Comparison of ENCODE assay signal across 18 cellular contexts in genomic region chr19:34179066-34179465, GRCh38. TPM values are rescaled to one million over a fixed set of nuclear protein-coding genes. Genes with fewer than 3 reads are reported as not detected.
DNase-seq lines count a peak whose midpoint lies in the region; ATAC-seq, FAIRE-seq and TF ChIP-seq lines count a peak whose summit lies in the region.
"Had no signal": no experiment of that assay in that cellular context is flagged by ENCODE, and none has a peak within 500 bp of the region (broad histone marks: within the 10 kb centered on the region; RNA-seq: fewer than 3 reads in every experiment).

No MANE protein-coding gene starts in this region.

- H3K36me3 Mint-ChIP-seq in activated naive CD4-positive, alpha-beta T cell treated with anti-CD3 and anti-CD28 coated beads for 36 hours (ENCODE audit: low read depth) = peaks cover 26% of the 10 kb centered on the region
- peaks cover 50% of the 10 kb centered on the region for H3K36me3 Mint-ChIP-seq in activated naive CD4-positive, alpha-beta T cell treated with anti-CD3 and anti-CD28 coated beads, Interleukin-2, amount 10 ng/mL, durations not matched to agents 7 days and 5 days

- no peak for TF ChIP-seq EP300 in GM12878 (IDR thresholded peaks at IDR 0.05; ENCODE audit: borderline replicate concordance in 1 of 2, control insufficient read depth in 1 of 2, low read depth in 2 of 2, low read length in 2 of 2)

- FAIRE-seq in GM12878 (lab: Jason Lieb, UNC) (no peak), GM12892 (lab: Jason Lieb, UNC) (no peak)

- BruUV-seq in GM12878 (replicated peaks; lab: Mats Ljungman, UMichigan) = no TSS peak

- H2BK5ac ChIP-seq in mesenchymal stem cell (ENCODE audit: low read depth, low read length, poor library complexity, severe bottlenecking) = no peak overlapping the region

- SMC1A ChIA-PET in GM12878 (lab: Charles Lee; ENCODE audit: uncharacterized antibody, unreplicated experiment) = interaction anchor here (2.4 to 2.8 kb wide), 3 partner anchors 10 to 22 kb away, joined by 6 to 21 read pairs (median 10); no protein-coding TSS in a partner anchor

- H2BK120ac ChIP-seq in mesenchymal stem cell (ENCODE audit: low read depth, low read length) = no peak overlapping the region

- DNase-seq in activated naive CD4-positive, alpha-beta T cell treated with anti-CD3 and anti-CD28 coated beads for 36 hours = no peak
- no peak for DNase-seq in activated naive CD4-positive, alpha-beta T cell treated with anti-CD3 and anti-CD28 coated beads, Interleukin-2, amount 10 ng/mL, durations not matched to agents 7 days and 5 days
- DNase-seq in GM12878 (ENCODE audit: low read depth, low spot score) = no peak
- DNase-seq in mesenchymal stem cell = no peak
- no peak for DNase-seq in tibial artery
- DNase-seq in stimulated activated CD4-positive, alpha-beta T cell treated with anti-CD3 and anti-CD28 coated beads, Interleukin-2, amount 100 ng/mL, for 24 hours = no peak
- no peak for DNase-seq in GM12892 (ENCODE audit: insufficient read length)
- no peak for DNase-seq in SIG-M5 (lab: John Stamatoyannopoulos, UW)
- DNase-seq: activated CD8-positive, alpha-beta memory T cell treated with anti-CD3 and anti-CD28 coated beads for 24 hours; activated effector memory CD4-positive, alpha-beta T cell treated with Interleukin-2 at 50 U/mL for 16 hours; colonic mucosa; lower lobe of right lung; NCI-H345; nephron progenitor cell; stimulated activated CD4-positive, alpha-beta T cell treated with anti-CD3 and anti-CD28 coated beads, Interleukin-12 subunit alpha, Interleukin-12 subunit beta, amount 100 ng/mL, for 4 hours; stimulated activated naive CD4-positive, alpha-beta T cell had no signal

- H4K8ac ChIP-seq in mesenchymal stem cell (ENCODE audit: low read length) = no peak overlapping the region

- ATAC-seq in GM12878 = no peak
- ATAC-seq: lower lobe of right lung had no signal

- no peak overlapping the region for H3K27ac ChIP-seq in GM12878 (ENCODE audit: control insufficient read depth, insufficient read depth)
- no peak overlapping the region for H3K27ac ChIP-seq in mesenchymal stem cell (ENCODE audit: low read length, poor library complexity, severe bottlenecking)
- peak overlapping the region; percentile 25 to 50 for H3K27ac ChIP-seq in tibial artery
- H3K27ac ChIP-seq: colonic mucosa, lower lobe of right lung, VCaP had no signal

- no peak overlapping the region for H2BK15ac ChIP-seq in mesenchymal stem cell (ENCODE audit: low read depth, poor library complexity, severe bottlenecking)

- CTCF ChIA-PET in activated naive CD4-positive, alpha-beta T cell treated with anti-CD3 and anti-CD28 coated beads for 36 hours (lab: Charles Lee) = interaction anchor here (1.2 to 1.6 kb wide), 4 partner anchors 11 to 168 kb away, joined by 3 to 4 read pairs (median 4); no protein-coding TSS in a partner anchor
- CTCF ChIA-PET in activated naive CD4-positive, alpha-beta T cell treated with anti-CD3 and anti-CD28 coated beads, Interleukin-2, amount 10 ng/mL, durations not matched to agents 7 days and 5 days (lab: Charles Lee) = no interaction called here
- CTCF ChIA-PET in GM12878 (lab: Yijun Ruan, JAX) = interaction anchor here (0.7 to 3.9 kb wide), 4 partner anchors 8 to 1203 kb away, joined by 3 to 20 read pairs (median 6); no protein-coding TSS in a partner anchor

- H3K27me3 Mint-ChIP-seq in activated naive CD4-positive, alpha-beta T cell treated with anti-CD3 and anti-CD28 coated beads for 36 hours (ENCODE audit: low read depth) = no peaks in the 10 kb centered on the region
- H3K27me3 Mint-ChIP-seq in activated naive CD4-positive, alpha-beta T cell treated with anti-CD3 and anti-CD28 coated beads, Interleukin-2, amount 10 ng/mL, durations not matched to agents 7 days and 5 days = no peaks in the 10 kb centered on the region

- H4K91ac ChIP-seq in mesenchymal stem cell (ENCODE audit: low read length) = no peak overlapping the region

- no peak overlapping the region for H3K14ac ChIP-seq in mesenchymal stem cell (ENCODE audit: low read length in 2 of 2)

- no peak overlapping the region for H2BK12ac ChIP-seq in mesenchymal stem cell (ENCODE audit: low read length in 2 of 2)

- no peaks in the 10 kb centered on the region for H3K9me3 Mint-ChIP-seq in activated naive CD4-positive, alpha-beta T cell treated with anti-CD3 and anti-CD28 coated beads for 36 hours
- no peaks in the 10 kb centered on the region for H3K9me3 Mint-ChIP-seq in activated naive CD4-positive, alpha-beta T cell treated with anti-CD3 and anti-CD28 coated beads, Interleukin-2, amount 10 ng/mL, durations not matched to agents 7 days and 5 days
- H3K9me3 Mint-ChIP-seq: nephron progenitor cell had no signal

- H3K4me1 ChIP-seq in GM12878 (ENCODE audit: control insufficient read depth, insufficient read depth, low read length) (peaks cover 3% of the 10 kb centered on the region), mesenchymal stem cell (ENCODE audit: control insufficient read depth, insufficient read depth, low read depth, low read length) (peaks cover 13% of the 10 kb centered on the region), tibial artery (peaks cover 0 to 99% (median 66%) of the 10 kb centered on the region in 4 donors)

- POLR2A ChIA-PET in GM12878 (lab: Charles Lee) = interaction anchor here (1.3 to 1.6 kb wide), 2 partner anchors 9 to 10 kb away, joined by 4 to 7 read pairs; no protein-coding TSS in a partner anchor

- peak overlapping the region; percentile 28 for H3K27ac Mint-ChIP-seq in activated naive CD4-positive, alpha-beta T cell treated with anti-CD3 and anti-CD28 coated beads for 36 hours
- no peak overlapping the region for H3K27ac Mint-ChIP-seq in activated naive CD4-positive, alpha-beta T cell treated with anti-CD3 and anti-CD28 coated beads, Interleukin-2, amount 10 ng/mL, durations not matched to agents 7 days and 5 days

- TF ChIP-seq POLR2A in GM12878 (IDR thresholded peaks at IDR 0.05; ENCODE audit: low read depth, low read length) (no peak), GM12892 (IDR thresholded peaks at IDR 0.05; ENCODE audit: low read depth, low read length) (no peak)

- H3K4me2 ChIP-seq in GM12878 (ENCODE audit: control insufficient read depth, insufficient read depth) (peak overlapping the region; percentile 11; the same call in 1 of the 2 replicates), mesenchymal stem cell (ENCODE audit: low read length, poor library complexity, severe bottlenecking) (no peak overlapping the region)

- H3K9me3 ChIP-seq in GM12878 (replicated peaks; ENCODE audit: control insufficient read depth, insufficient read depth, low read length) (no peaks in the 10 kb centered on the region), mesenchymal stem cell (ENCODE audit: control insufficient read depth, low read length) (no peaks in the 10 kb centered on the region), tibial artery (no peaks in the 10 kb centered on the region)
- H3K9me3 ChIP-seq: ascending aorta, colonic mucosa, lower lobe of right lung had no signal

- intact Hi-C loops in activated naive CD4-positive, alpha-beta T cell treated with anti-CD3 and anti-CD28 coated beads for 36 hours (cut with micrococcal nuclease) = no loop called here
- intact Hi-C loops in GM12878 (cut with micrococcal nuclease; ENCODE audit: unreplicated experiment) (no loop called here), tibial artery (cut with DNase I; ENCODE audit: low total_unique reads) (no loop called here)

- RAD21 ChIA-PET in GM12878 (lab: Charles Lee; ENCODE audit: unreplicated experiment) = interaction anchor here (1.5 to 3.1 kb wide), 3 partner anchors 10 to 38 kb away, joined by 4 to 11 read pairs (median 6); no protein-coding TSS in a partner anchor

- no peaks in the 10 kb centered on the region for H4K20me1 ChIP-seq in GM12878 (ENCODE audit: control insufficient read depth, insufficient read depth)

- H2AFZ ChIP-seq in GM12878 (ENCODE audit: control insufficient read depth, low read depth, low read length) (no peak overlapping the region), mesenchymal stem cell (ENCODE audit: low read depth, low read length) (no peak overlapping the region)

- no peak overlapping the region for H3K4ac ChIP-seq in mesenchymal stem cell (ENCODE audit: low read depth in 1 of 2, low read length in 2 of 2)

- H3K27me3 ChIP-seq in GM12878 (replicated peaks in 1 of 2; ENCODE audit: control insufficient read depth in 2 of 2, insufficient read depth in 2 of 2, low read length in 1 of 2) = no peaks in the 10 kb centered on the region
- H3K27me3 ChIP-seq in mesenchymal stem cell (ENCODE audit: control insufficient read depth in 1 of 2, insufficient read depth in 1 of 2, low read length in 2 of 2) = no peaks in the 10 kb centered on the region
- H3K27me3 ChIP-seq in tibial artery = no peaks in the 10 kb centered on the region
- H3K27me3 ChIP-seq: ascending aorta, colonic mucosa had no signal

- H2AK5ac ChIP-seq in mesenchymal stem cell (ENCODE audit: low read length, severe bottlenecking) = no peak overlapping the region

- TF ChIP-seq CTCF in GM12878 (IDR thresholded peaks at IDR 0.05 in 2 of 3, conservative IDR thresholded peaks at IDR 0.05 in 1 of 3; ENCODE audit: control insufficient read depth in 2 of 3, extremely low read depth in 1 of 3, insufficient read depth in 1 of 3, low read depth in 3 of 3, low read length in 3 of 3) (no peak), tibial artery (IDR thresholded peaks at IDR 0.05) (no peak)

- H3K79me1 ChIP-seq in mesenchymal stem cell (replicated peaks; ENCODE audit: low read length, poor library complexity, severe bottlenecking) = no peaks in the 10 kb centered on the region

- no peak overlapping the region for H3K23ac ChIP-seq in mesenchymal stem cell (ENCODE audit: low read length in 2 of 2)

- H3K4me1 Mint-ChIP-seq in activated naive CD4-positive, alpha-beta T cell treated with anti-CD3 and anti-CD28 coated beads for 36 hours (ENCODE audit: low read depth) = peaks cover 79% of the 10 kb centered on the region
- H3K4me1 Mint-ChIP-seq in activated naive CD4-positive, alpha-beta T cell treated with anti-CD3 and anti-CD28 coated beads, Interleukin-2, amount 10 ng/mL, durations not matched to agents 7 days and 5 days = peaks cover 76% of the 10 kb centered on the region

- H3K4me3 Mint-ChIP-seq in activated naive CD4-positive, alpha-beta T cell treated with anti-CD3 and anti-CD28 coated beads for 36 hours = peak overlapping the region; percentile 2
- no peak overlapping the region for H3K4me3 Mint-ChIP-seq in activated naive CD4-positive, alpha-beta T cell treated with anti-CD3 and anti-CD28 coated beads, Interleukin-2, amount 10 ng/mL, durations not matched to agents 7 days and 5 days

- no peak overlapping the region for H3K18ac ChIP-seq in mesenchymal stem cell (ENCODE audit: low read depth in 1 of 2, low read length in 2 of 2)

- in situ Hi-C loops in GM12878 (cut with MboI) = no loop called here

- H3K4me3 ChIP-seq in GM12878 = no peak overlapping the region
- no peak overlapping the region for H3K4me3 ChIP-seq in mesenchymal stem cell (ENCODE audit: insufficient read depth in 1 of 2, low read depth in 1 of 2, low read length in 2 of 2)
- H3K4me3 ChIP-seq in tibial artery = no peak overlapping the region
- H3K4me3 ChIP-seq: colonic mucosa, lower lobe of right lung had no signal

- H3K36me3 ChIP-seq in GM12878 (ENCODE audit: control insufficient read depth in 2 of 2, insufficient read depth in 2 of 2, low read length in 1 of 2) (peaks cover 0 to 6% of the 10 kb centered on the region in 2 experiments; a peak in 3 of 4 replicates), mesenchymal stem cell (ENCODE audit: control insufficient read depth in 1 of 2, insufficient read depth in 2 of 2, low read depth in 1 of 2, low read length in 2 of 2) (peaks cover 9 to 23% of the 10 kb centered on the region in 2 experiments), tibial artery (peaks cover 0 to 8% (median 0%) of the 10 kb centered on the region in 3 donors)
- H3K36me3 ChIP-seq: colonic mucosa, lower lobe of right lung had no signal

- no peak overlapping the region for H3K9ac ChIP-seq in GM12878 (ENCODE audit: control insufficient read depth, insufficient read depth, low read length)
- peak overlapping the region; percentile 37 for H3K9ac ChIP-seq in mesenchymal stem cell (ENCODE audit: low read length)

- WGBS in GM12878 (ENCODE audit: insufficient coverage, insufficient replicate concordance, low lambda C conversion rate, missing lambda C conversion rate) = 22% methylated on average over 2 of the region's 2 CpGs
- WGBS in mesenchymal stem cell = no CpG with 5 or more reads among the region's 2 CpGs

- no peak for TF ChIP-seq RAD21 in GM12878 (IDR thresholded peaks at IDR 0.05; ENCODE audit: insufficient read depth, low read depth, low read length)

- H3K79me2 ChIP-seq in GM12878 (ENCODE audit: control insufficient read depth, insufficient read depth, low read length) = peaks cover 97% of the 10 kb centered on the region

RNA-seq across cellular contexts. Expression of gene LSM14A, which starts 6.8 kb away (rescaled TPM):
- 100 to 1,000 TPM in 1 of 2 experiments, 10 to 100 TPM in 1; 87.9 to 102 TPM for total RNA-seq in activated naive CD4-positive, alpha-beta T cell treated with anti-CD3 and anti-CD28 coated beads for 36 hours
- 121 and 123 TPM in 2 replicates for total RNA-seq in GM12878 (2013; cell fraction: nucleolus; rRNA removed)
- total RNA-seq in GM12878 (2014; rRNA removed) (59.9 and 78.5 TPM in 2 replicates), GM12878 (2014; rRNA removed; fragmentation: Illumina TruSeq; extraction: Trizol) (86.0 and 94.1 TPM in 2 replicates), GM12878 (2021) (78.2 and 89.5 TPM in 2 replicates)
- 48.0 TPM for polyA plus RNA-seq in GM12878 (2011; ENCODE audit: low read depth)
- polyA plus RNA-seq in GM12878 (2011; rRNA removed) (131 and 153 TPM in 2 replicates), GM12878 (2014; fragmentation: Illumina TruSeq; extraction: Trizol) (85.8 and 106 TPM in 2 replicates), GM12878 (2014; fragmentation: Nextera tagmentation; extraction: Ambion mirVana) (10 to 100 TPM; 21.9 to 31.1 TPM), GM12878 (2014; rRNA removed) (193 and 198 TPM in 2 replicates), GM12878 (2016; fragmentation: Nextera tagmentation; extraction: Ambion mirVana) (10 to 100 TPM; 93.0 to 100.0 TPM)
- polyA plus RNA-seq in GM12878 (2011; cell fraction: cytosol; rRNA removed) = 126 and 140 TPM in 2 replicates
- 58.4 and 80.7 TPM in 2 replicates for polyA plus RNA-seq in GM12878 (2011; cell fraction: nucleus; rRNA removed)
- 92.8 and 111 TPM in 2 replicates for polyA plus RNA-seq in GM12878 (2012)
- 151 and 214 TPM in 2 replicates for polyA minus RNA-seq in GM12878 (2011; rRNA and poly(A)+ RNA removed)
- 48.6 and 58.8 TPM in 2 replicates for polyA minus RNA-seq in GM12878 (2011; cell fraction: cytosol; rRNA and poly(A)+ RNA removed)
- 81.7 and 156 TPM in 2 replicates for polyA minus RNA-seq in GM12878 (2011; cell fraction: nucleus; rRNA and poly(A)+ RNA removed)
- 74.6 TPM for polyA plus RNA-seq in mesenchymal stem cell (2013, experiment 1 of 2)
- 75.4 TPM for polyA plus RNA-seq in mesenchymal stem cell (2013, experiment 2 of 2)
- polyA plus RNA-seq in GM12892 (2012; ENCODE audit: missing spikeins) = 85.6 TPM

Comparison
In these comparisons a context has a peak if more than half of its experiments do, and no peak if none do; other contexts are left out.
1. H3K27ac ChIP-seq: peak in tibial artery (2 of 2); none in GM12878 (single experiment) and mesenchymal stem cell (single experiment).